13 cellular contexts compared by ENCODE assay signal in genomic region chr20:45254867-45255266, GRCh38. TPM values are rescaled to one million over a fixed set of nuclear protein-coding genes. Genes with fewer than 3 reads are reported as not detected.
A peak's percentile ranks its signal among the peaks of the same experiment; 100 is the strongest.
DNase-seq lines count a peak whose midpoint lies in the region; ATAC-seq and TF ChIP-seq lines count a peak whose summit lies in the region.
"Had no signal": no experiment of that assay in that cellular context is flagged by ENCODE, and none has a peak within 500 bp of the region (broad histone marks: within the 10 kb centered on the region; RNA-seq: fewer than 3 reads in every experiment).

No MANE protein-coding gene starts in this region.

- TF ChIP-seq POLR2A in gastroesophageal sphincter (IDR thresholded peaks at IDR 0.05) (no peak), suprapubic skin (IDR thresholded peaks at IDR 0.05) (no peak)

- H3K9me3 ChIP-seq in GM23248 (ENCODE audit: low read depth): no peaks in the 10 kb centered on the region
- no peaks in the 10 kb centered on the region for H3K9me3 ChIP-seq in PC-9 (ENCODE audit: insufficient read depth, low read depth)
- no peaks in the 10 kb centered on the region for H3K9me3 ChIP-seq in gastroesophageal sphincter
- no peaks in the 10 kb centered on the region for H3K9me3 ChIP-seq in suprapubic skin
- H3K9me3 ChIP-seq: heart right ventricle had no signal

- CTCF ChIA-PET in PC-9 (lab: Charles Lee): no interaction called here

- POLR2A ChIA-PET in PC-9 (lab: Charles Lee; ENCODE audit: unreplicated experiment): interaction anchor here (0.6 to 1.1 kb wide), 2 partner anchors 117 to 214 kb away, joined by 3 to 4 read pairs; no protein-coding TSS in a partner anchor

- peaks cover 23% of the 10 kb centered on the region for H3K27me3 ChIP-seq in GM23248 (replicated peaks; ENCODE audit: insufficient read depth)
- H3K27me3 ChIP-seq in PC-9 (ENCODE audit: insufficient read depth, low read depth): no peaks in the 10 kb centered on the region
- peaks cover 17% of the 10 kb centered on the region for H3K27me3 ChIP-seq in gastroesophageal sphincter
- H3K27me3 ChIP-seq in suprapubic skin: peaks cover 4% of the 10 kb centered on the region

- TF ChIP-seq EP300 in gastroesophageal sphincter (IDR thresholded peaks at IDR 0.05) (no peak), suprapubic skin (IDR thresholded peaks at IDR 0.05) (no peak)

- H3K79me2 ChIP-seq in GM23248 (ENCODE audit: insufficient read depth) (no peaks in the 10 kb centered on the region), PC-9 (ENCODE audit: low read depth) (peaks cover 38% of the 10 kb centered on the region)

- H3K4me1 ChIP-seq in GM23248 (ENCODE audit: insufficient read depth) (peaks cover 12% of the 10 kb centered on the region), PC-9 (replicated peaks; ENCODE audit: insufficient read depth) (peaks cover 68% of the 10 kb centered on the region), gastroesophageal sphincter (peaks cover 0 to 17% (median 0%) of the 10 kb centered on the region in 3 donors), suprapubic skin (peaks cover 37% of the 10 kb centered on the region)

- no TSS peak for BruUV-seq in PC-9 (replicated peaks; lab: Mats Ljungman, UMichigan)

- ATAC-seq in gastroesophageal sphincter: peak; percentile 86

- H3K4me2 ChIP-seq in GM23248 (ENCODE audit: unreplicated experiment) (peak overlapping the region; percentile 55), PC-9 (peak overlapping the region; percentile 99)

- peak; percentile 76 for DNase-seq in GM23248
- DNase-seq in PC-9: peak in 1 of 2 experiments; percentile 95
- no peak for DNase-seq in suprapubic skin (ENCODE audit: low spot score in 2 of 2)
- DNase-seq in NK-92 treated with Interleukin-12 subunit alpha and Interleukin-12 subunit beta, amount 100 ng/mL, for 24 hours (lab: John Stamatoyannopoulos, UW): no peak
- no peak for DNase-seq in inferior parietal cortex (ENCODE audit: extremely low spot score)
- DNase-seq in DMS 273 (lab: John Stamatoyannopoulos, UW; ENCODE audit: unreplicated experiment): no peak
- no peak for DNase-seq in D341Med (ENCODE audit: low spot score)
- DNase-seq: activated naive CD8-positive, alpha-beta T cell treated with anti-CD3 and anti-CD28 coated beads, Interleukin-2, amount 10 ng/mL, durations not matched to agents 7 days and 5 days; heart right ventricle; NCI-H2171; WERI-Rb-1 had no signal

- TF ChIP-seq CTCF in PC-9 (conservative IDR thresholded peaks at IDR 0.05) (no peak), gastroesophageal sphincter (IDR thresholded peaks at IDR 0.05) (no peak), suprapubic skin (IDR thresholded peaks at IDR 0.05) (no peak)

- H3K27ac ChIP-seq in GM23248: peak overlapping the region; percentile 40
- peak overlapping the region; percentile 97 for H3K27ac ChIP-seq in PC-9
- H3K27ac ChIP-seq in gastroesophageal sphincter: peak overlapping the region in 3 of 4 donors; percentile 43 to 64 (median 48)
- H3K27ac ChIP-seq in suprapubic skin: peak overlapping the region; percentile 84
- H3K27ac ChIP-seq: WERI-Rb-1 had no signal

- H3K4me3 ChIP-seq in GM23248 (no peak overlapping the region), PC-9 (peak overlapping the region; percentile 73; the same call in 1 of the 2 replicates), gastroesophageal sphincter (no peak overlapping the region), suprapubic skin (peak overlapping the region; percentile 28)
- H3K4me3 ChIP-seq: heart right ventricle had no signal

- in situ Hi-C loops in GM23248 (cut with MboI): no loop called here

- no peak overlapping the region; the same call in 1 of the 2 replicates for H3K9ac ChIP-seq in GM23248

- intact Hi-C loops in PC-9 (cut with micrococcal nuclease; ENCODE audit: unreplicated experiment): loop anchor here (1.0 kb wide), 3 partner anchors 36 to 524 kb away; no protein-coding TSS in a partner anchor

- 10 to 17% methylated on average over 4 of the region's 4 CpGs for WGBS in GM23248 (ENCODE audit: low coverage in 1 of 2, low lambda C conversion rate in 2 of 2, missing lambda C conversion rate in 2 of 2), 2 experiments
- WGBS in gastroesophageal sphincter (ENCODE audit: low coverage in 1 of 2), 2 donors: 43 to 61% methylated on average over 4 of the region's 4 CpGs
- 26% methylated on average over 4 of the region's 4 CpGs for WGBS in suprapubic skin

- H2AFZ ChIP-seq in GM23248 (0 out of 2 replicates have a peak overlapping the region, but pooled peaks have one; percentile 30), PC-9 (peak overlapping the region; percentile 73)

- H3K36me3 ChIP-seq in GM23248 (ENCODE audit: low read depth) (no peaks in the 10 kb centered on the region), PC-9 (ENCODE audit: low read depth) (peaks cover 11% of the 10 kb centered on the region), gastroesophageal sphincter (no peaks in the 10 kb centered on the region), suprapubic skin (no peaks in the 10 kb centered on the region)
- H3K36me3 ChIP-seq: heart right ventricle, WERI-Rb-1 had no signal

- H4K20me1 ChIP-seq in GM23248 (ENCODE audit: insufficient read depth) (no peaks in the 10 kb centered on the region), PC-9 (ENCODE audit: insufficient read depth) (peaks cover 3% of the 10 kb centered on the region; the same call in 1 of the 2 replicates)

- no peaks in the 10 kb centered on the region for H3K9me2 ChIP-seq in GM23248 (ENCODE audit: insufficient read depth)
- no peaks in the 10 kb centered on the region for H3K9me2 ChIP-seq in PC-9 (ENCODE audit: insufficient read depth)

- H3F3A ChIP-seq in GM23248 (ENCODE audit: insufficient read depth): peaks cover 4% of the 10 kb centered on the region
- H3F3A ChIP-seq in PC-9 (ENCODE audit: insufficient read depth, low read depth): peaks cover 34% of the 10 kb centered on the region

RNA-seq across cellular contexts. Expression of gene SLPI, which starts 0.5 kb away (rescaled TPM):
- 1.7 TPM in 1 of 2 replicates, not detected in the other for total RNA-seq in GM23248 (2014; rRNA removed; shearing (Covaris generic))
- 3.4 and 3.7 TPM in 2 replicates for polyA plus RNA-seq in GM23248 (2016; fragmentation: Nextera tagmentation; extraction: Ambion mirVana)
- total RNA-seq in PC-9 (2021) (55.1 and 111 TPM in 2 replicates), gastroesophageal sphincter (100 to 1,000 TPM in 1 of 4 donors, 10 to 100 TPM in 3; 26.1 to 251 (median 56.5) TPM), suprapubic skin (100 to 1,000 TPM in 3 of 4 donors, 10 to 100 TPM in 1; 97.4 to 632 (median 292) TPM)
- total RNA-seq: activated naive CD8-positive, alpha-beta T cell treated with anti-CD3 and anti-CD28 coated beads, Interleukin-2, amount 10 ng/mL, durations not matched to agents 7 days and 5 days had no signal

RNA-seq across cellular contexts. Expression of gene SEMG2, which starts 33.7 kb away (rescaled TPM):
- total RNA-seq in GM23248 (2014; rRNA removed; shearing (Covaris generic)): not detected in 2 replicates
- polyA plus RNA-seq in GM23248 (2016; fragmentation: Nextera tagmentation; extraction: Ambion mirVana): not detected in 2 replicates
- not detected in 2 replicates for total RNA-seq in PC-9 (2021)
- total RNA-seq in gastroesophageal sphincter: not detected
- total RNA-seq in suprapubic skin: under 1 TPM in 1 of 4 donors, not detected in 3; 0.25 TPM
- total RNA-seq: activated naive CD8-positive, alpha-beta T cell treated with anti-CD3 and anti-CD28 coated beads, Interleukin-2, amount 10 ng/mL, durations not matched to agents 7 days and 5 days; heart right ventricle had no signal
- polyA plus RNA-seq: heart right ventricle, small intestine had no signal

RNA-seq across cellular contexts. Expression of gene SEMG1, which starts 48.0 kb away (rescaled TPM):
- not detected in 2 replicates for total RNA-seq in GM23248 (2014; rRNA removed; shearing (Covaris generic))
- polyA plus RNA-seq in GM23248 (2016; fragmentation: Nextera tagmentation; extraction: Ambion mirVana): not detected in 2 replicates
- total RNA-seq in PC-9 (2021) (not detected in 2 replicates), gastroesophageal sphincter (not detected), suprapubic skin (not detected)
- total RNA-seq: activated naive CD8-positive, alpha-beta T cell treated with anti-CD3 and anti-CD28 coated beads, Interleukin-2, amount 10 ng/mL, durations not matched to agents 7 days and 5 days; heart right ventricle had no signal
- polyA plus RNA-seq: heart right ventricle had no signal

RNA-seq across cellular contexts. Expression of gene RBPJL, which starts 51.8 kb away (rescaled TPM):
- total RNA-seq in GM23248 (2014; rRNA removed; shearing (Covaris generic)): not detected in 2 replicates
- polyA plus RNA-seq in GM23248 (2016; fragmentation: Nextera tagmentation; extraction: Ambion mirVana): not detected in 2 replicates
- total RNA-seq in PC-9 (2021): not detected in 2 replicates
- total RNA-seq in gastroesophageal sphincter: not detected
- total RNA-seq in suprapubic skin: not detected
- total RNA-seq: activated naive CD8-positive, alpha-beta T cell treated with anti-CD3 and anti-CD28 coated beads, Interleukin-2, amount 10 ng/mL, durations not matched to agents 7 days and 5 days; heart right ventricle had no signal

RNA-seq across cellular contexts. Expression of gene MATN4, which starts 53.2 kb away (rescaled TPM):
- total RNA-seq in GM23248 (2014; rRNA removed; shearing (Covaris generic)): not detected in 2 replicates
- 0.09 TPM in 1 of 2 replicates, not detected in the other for polyA plus RNA-seq in GM23248 (2016; fragmentation: Nextera tagmentation; extraction: Ambion mirVana)
- total RNA-seq in PC-9 (2021) (0.33 and 0.60 TPM in 2 replicates), gastroesophageal sphincter (not detected), suprapubic skin (1 to 10 TPM in 1 of 4 donors, under 1 TPM in 2, not detected in 1; 0.25 to 1.5 (median 0.94) TPM)

Comparison
In these comparisons a context has a peak if more than half of its experiments do, and no peak if none do; other contexts are left out.
1. H3K27ac ChIP-seq: peak in every context shown above with its lines; median percentile 97 in PC-9; 84 in suprapubic skin; 48 in gastroesophageal sphincter; 40 in GM23248.
2. H3K4me3 ChIP-seq: peak in PC-9 (single experiment) and suprapubic skin (single experiment); none in GM23248 (single experiment) and gastroesophageal sphincter (0 of 2).